Comparison of ENCODE assay signal across 1 cellular context in genomic region chr13:49220035-49220855, GRCh38.
TF ChIP-seq lines count a peak whose summit lies in the region.

Gene MLNR (plus strand): TSS chr13:49220338. CDS start chr13:49220338, 0 bp downstream.

TF ChIP-seq in WTC11, 78 proteins besides CTCF, POLR2A, EP300 and RAD21 (continued from another document and continues in another):
- TF ChIP-seq AFF4 (CRISPR knock-in tag; IDR thresholded peaks at IDR 0.05; ENCODE audit: borderline replicate concordance) (no peak), ATF1 (CRISPR knock-in tag; IDR thresholded peaks at IDR 0.05) (no peak), PRDM15 (CRISPR knock-in tag; IDR thresholded peaks at IDR 0.05) (peak; percentile 54; the same call in 1 of the 2 replicates), ZBTB21 (CRISPR knock-in tag; IDR thresholded peaks at IDR 0.05; ENCODE audit: borderline replicate concordance) (no peak), TEAD1 (CRISPR knock-in tag; IDR thresholded peaks at IDR 0.05) (no peak), FOXJ3 (CRISPR knock-in tag; IDR thresholded peaks at IDR 0.05; ENCODE audit: borderline replicate concordance) (no peak), MLX (CRISPR knock-in tag; IDR thresholded peaks at IDR 0.05) (no peak), ZNF232 (CRISPR knock-in tag; IDR thresholded peaks at IDR 0.05) (peak; percentile 83; the same call in 1 of the 2 replicates), USF1 (CRISPR knock-in tag; IDR thresholded peaks at IDR 0.05) (peak; percentile 77), FOXK1 (CRISPR knock-in tag; IDR thresholded peaks at IDR 0.05) (peak; percentile 71; the same call in 1 of the 2 replicates), HMGXB4 (CRISPR knock-in tag; IDR thresholded peaks at IDR 0.05) (peak; percentile 90), USF2 (CRISPR knock-in tag; IDR thresholded peaks at IDR 0.05) (no peak), ZBTB43 (CRISPR knock-in tag; IDR thresholded peaks at IDR 0.05) (peak; percentile 93), CBFB (CRISPR knock-in tag; IDR thresholded peaks at IDR 0.05; ENCODE audit: low read depth) (peak; percentile 51; the same call in 1 of the 2 replicates), SP1 (CRISPR knock-in tag; conservative IDR thresholded peaks at IDR 0.05) (peak; percentile 49), HMGA2 (CRISPR knock-in tag; IDR thresholded peaks at IDR 0.05) (no peak), GTF2I (CRISPR knock-in tag; conservative IDR thresholded peaks at IDR 0.05) (no peak), PRRX2 (CRISPR knock-in tag; IDR thresholded peaks at IDR 0.05) (no peak), ATF2 (CRISPR knock-in tag; IDR thresholded peaks at IDR 0.05; ENCODE audit: borderline replicate concordance, low read depth) (no peak), NFYB (CRISPR knock-in tag; conservative IDR thresholded peaks at IDR 0.05; ENCODE audit: low read depth) (peak; percentile 3; the same call in 1 of the 2 replicates), FOXP4 (CRISPR knock-in tag; IDR thresholded peaks at IDR 0.05) (peak; percentile 86), ZNF396 (CRISPR knock-in tag; IDR thresholded peaks at IDR 0.05; ENCODE audit: borderline replicate concordance) (no peak), PREB (CRISPR knock-in tag; IDR thresholded peaks at IDR 0.05; ENCODE audit: borderline replicate concordance) (peak; percentile 64; the same call in 1 of the 2 replicates), SOX15 (CRISPR knock-in tag; IDR thresholded peaks at IDR 0.05) (no peak), OVOL2 (CRISPR knock-in tag; IDR thresholded peaks at IDR 0.05; ENCODE audit: borderline replicate concordance) (no peak), ETV6 (CRISPR knock-in tag; IDR thresholded peaks at IDR 0.05) (peak; percentile 70), EMX1 (CRISPR knock-in tag; IDR thresholded peaks at IDR 0.05) (no peak), ZSCAN18 (CRISPR knock-in tag; IDR thresholded peaks at IDR 0.05) (no peak), IRF2 (CRISPR knock-in tag; IDR thresholded peaks at IDR 0.05; ENCODE audit: borderline replicate concordance, low read depth) (no peak), KAT7 (CRISPR knock-in tag; IDR thresholded peaks at IDR 0.05; ENCODE audit: borderline replicate concordance) (0 out of 2 replicates have a peak, but pooled peaks have one; percentile 50)
